ENCODE assay signal across 12 cellular contexts in the genomic region with DNA sequence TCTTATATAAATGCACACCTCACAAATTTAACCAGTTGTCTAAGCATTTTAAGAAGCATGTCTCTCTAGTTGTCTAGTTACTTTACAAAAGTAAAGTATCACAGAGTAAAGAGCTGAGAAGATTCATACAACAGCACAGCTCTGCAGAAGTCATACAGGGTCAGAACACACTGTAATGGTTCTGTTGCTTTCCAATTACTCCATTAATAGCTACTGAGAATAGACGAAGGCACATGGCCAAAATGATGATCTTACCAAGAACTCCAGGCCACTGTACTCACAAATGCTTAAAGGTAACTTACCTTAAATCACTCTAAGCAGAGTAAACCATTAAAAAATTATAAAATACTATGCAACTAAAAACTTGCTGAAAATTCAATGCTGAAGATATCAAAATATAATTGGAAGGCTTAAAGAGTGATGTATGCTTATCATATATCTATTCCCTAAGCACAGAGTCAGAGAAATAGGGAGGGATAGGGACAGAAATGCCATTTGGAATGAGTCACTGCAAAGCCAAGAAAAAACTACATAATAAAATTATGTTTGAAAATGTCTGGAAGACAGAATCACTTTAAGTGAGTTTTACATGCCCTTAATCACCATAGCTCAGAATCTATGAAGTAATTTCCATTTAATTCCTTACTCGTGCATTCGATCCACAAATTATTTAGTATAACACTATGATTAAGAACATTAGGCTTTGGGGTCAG.
DNase-seq lines count a peak whose midpoint lies in the region; ATAC-seq and TF ChIP-seq lines count a peak whose summit lies in the region.
"Had no signal": no experiment of that assay in that cellular context is flagged by ENCODE, and none has a peak within 500 bp of the region (broad histone marks: within the 10 kb centered on the region; RNA-seq: fewer than 3 reads in every experiment).

No MANE protein-coding gene starts in this region.

- H3K23ac ChIP-seq in IMR-90 (ENCODE audit: low read depth, low read length) = no peak overlapping the region

- no peak overlapping the region; a peak in 1 of 4 replicates for H4K8ac ChIP-seq in IMR-90 (ENCODE audit: low read depth in 2 of 2, low read length in 2 of 2)

- no peaks in the 10 kb centered on the region; the same call in 1 of the 2 replicates for H3K4me1 ChIP-seq in IMR-90 (ENCODE audit: control insufficient read depth, insufficient read depth, low read length)
- H3K4me1 ChIP-seq in stomach smooth muscle (ENCODE audit: control insufficient read depth, insufficient read depth, low read length) = no peaks in the 10 kb centered on the region

- intact Hi-C loops in IMR-90 (cut with micrococcal nuclease) = no loop called here

- H2AK5ac ChIP-seq in IMR-90 (ENCODE audit: low read depth, low read length) = peak overlapping the region; percentile 22; the same call in 1 of the 2 replicates

- no peak overlapping the region for H2AFZ ChIP-seq in IMR-90 (replicated peaks; ENCODE audit: low read length, poor library complexity)

- H3K4me2 ChIP-seq in IMR-90 (ENCODE audit: low read depth, low read length) = peak overlapping the region; percentile 24; the same call in 1 of the 2 replicates

- POLR2A ChIA-PET in IMR-90 (lab: Charles Lee; ENCODE audit: unreplicated experiment) = no interaction called here

- TF ChIP-seq CTCF in IMR-90 (conservative IDR thresholded peaks at IDR 0.05; ENCODE audit: low read depth, low read length) = no peak
- TF ChIP-seq CTCF in cardiac fibroblast (IDR thresholded peaks at IDR 0.05; ENCODE audit: low read depth, low read length) = no peak

- H3K18ac ChIP-seq in IMR-90 (ENCODE audit: low read depth, low read length) = no peak overlapping the region

- in situ Hi-C loops in IMR-90 (cut with MboI; ENCODE audit: low sequenced_read_pairs) = loop anchor here (25.0 kb wide), 1 partner anchor 103 kb away; no protein-coding TSS in a partner anchor

- peak overlapping the region; percentile 35; the same call in 1 of the 3 replicates for H2BK15ac ChIP-seq in IMR-90 (ENCODE audit: low read depth, low read length)

- dilution Hi-C loops in IMR-90 (cut with HindIII; ENCODE audit: low sequenced_read_pairs, unreplicated experiment) = no loop called here

- H3K79me1 ChIP-seq in IMR-90 (ENCODE audit: low read depth in 1 of 2, low read length in 2 of 2) = no peaks in the 10 kb centered on the region

- no peak for TF ChIP-seq RAD21 in IMR-90 (IDR thresholded peaks at IDR 0.05; ENCODE audit: low read length)

- no peak overlapping the region for H4K91ac ChIP-seq in IMR-90 (ENCODE audit: insufficient read depth, low read depth, low read length)

- H3K9ac ChIP-seq in IMR-90 (ENCODE audit: low read depth, low read length) = no peak overlapping the region
- peak overlapping the region in 1 of 2 donors; percentile 22 for H3K9ac ChIP-seq in stomach smooth muscle (ENCODE audit: low read length in 2 of 2)

- peak overlapping the region; percentile 71 for H2BK20ac ChIP-seq in IMR-90 (ENCODE audit: low read depth, low read length)

- H3K9me1 ChIP-seq in IMR-90 (ENCODE audit: insufficient read depth, low read length) = peaks cover 8% of the 10 kb centered on the region

- H3K4me3 ChIP-seq in IMR-90 (ENCODE audit: insufficient read depth, low read depth, low read length) (no peak overlapping the region), cardiac fibroblast (replicated peaks in 1 of 2; ENCODE audit: low read depth in 2 of 2, low read length in 2 of 2) (no peak overlapping the region), stomach smooth muscle (ENCODE audit: low read length in 2 of 2) (peak overlapping the region; percentile 4 to 23)

- no peak for TF ChIP-seq POLR2A in IMR-90 (IDR thresholded peaks at IDR 0.05; ENCODE audit: low read depth, low read length)

- H2AK9ac ChIP-seq in IMR-90 (replicated peaks; ENCODE audit: low read depth, low read length, poor library complexity) = no peak overlapping the region

- whole genome bisulfite sequencing in IMR-90 (ENCODE audit: extremely low coverage in 2 of 2, insufficient read length in 1 of 2), 2 experiments = no CpG with 5 or more reads among the region's 3 CpGs

- CTCF ChIA-PET in IMR-90 (lab: Yijun Ruan, JAX) = no interaction called here

- H3K27me3 ChIP-seq in IMR-90 (ENCODE audit: control insufficient read depth, insufficient read depth, low read length) = no peaks in the 10 kb centered on the region
- H3K27me3 ChIP-seq in stomach smooth muscle (ENCODE audit: control insufficient read depth in 1 of 2, insufficient read depth in 2 of 2, low read length in 2 of 2) = no peaks in the 10 kb centered on the region
- H3K27me3 ChIP-seq: dorsolateral prefrontal cortex had no signal

- no TSS peak for BruUV-seq in IMR-90 (replicated peaks; lab: Mats Ljungman, UMichigan)

- H3K56ac ChIP-seq in IMR-90 (ENCODE audit: extremely low read depth, insufficient read depth, low read length) = peak overlapping the region; percentile 43; the same call in 1 of the 2 replicates

- no peak overlapping the region for H3K27ac ChIP-seq in IMR-90 (ENCODE audit: insufficient read depth, low read length)
- peak overlapping the region; percentile 73 for H3K27ac ChIP-seq in stomach smooth muscle (ENCODE audit: low read length)
- H3K27ac ChIP-seq: dorsolateral prefrontal cortex had no signal

- DNase-seq in IMR-90 (peak; percentile 49), cardiac fibroblast (ENCODE audit: low read depth in 2 of 2) (peak; percentile 27 to 58), hepatic stellate cell (ENCODE audit: low spot score) (peak; percentile 11), UCSD-AML1 (lab: John Stamatoyannopoulos, UW; ENCODE audit: unreplicated experiment) (no peak), AG08396 (ENCODE audit: low spot score) (no peak)
- DNase-seq: dorsolateral prefrontal cortex, GOT3, NCI-H187 treated with DMSO at 0.1 percent for 48 hours had no signal

- H2BK120ac ChIP-seq in IMR-90 (ENCODE audit: low read depth, low read length) = peak overlapping the region; percentile 29; the same call in 1 of the 2 replicates

- peak overlapping the region; percentile 32 for H2BK5ac ChIP-seq in IMR-90 (ENCODE audit: low read depth, low read length, poor library complexity, severe bottlenecking)

- ATAC-seq in IMR-90 (ENCODE audit: low read depth) (peak; percentile 53; the same call in 1 of the 2 replicates), HG02642 (IDR thresholded peaks at IDR 0.05; ENCODE audit: poor library complexity, unreplicated experiment) (no peak)
- ATAC-seq: activated T-helper 17 cell treated with anti-CD3 and anti-CD28 coated beads, Interleukin-2, amount 50 U/mL, for 72 hours; WTC11 had no signal

- H3K36me3 ChIP-seq in IMR-90 (ENCODE audit: control insufficient read depth, insufficient read depth, low read length) (no peaks in the 10 kb centered on the region), stomach smooth muscle (ENCODE audit: control insufficient read depth in 2 of 2, insufficient read depth in 2 of 2, low read length in 2 of 2) (no peaks in the 10 kb centered on the region)

- H4K20me1 ChIP-seq in IMR-90 (ENCODE audit: insufficient read depth, low read length) = no peaks in the 10 kb centered on the region

- H3K4ac ChIP-seq in IMR-90 (ENCODE audit: low read depth, low read length) = peak overlapping the region; percentile 16; the same call in 1 of the 2 replicates

- H3K14ac ChIP-seq in IMR-90 (replicated peaks; ENCODE audit: low read depth, low read length) = peak overlapping the region; percentile 66

- H4K5ac ChIP-seq in IMR-90 (ENCODE audit: low read depth, low read length) = no peak overlapping the region

- no peaks in the 10 kb centered on the region for H3K9me3 ChIP-seq in IMR-90 (ENCODE audit: control insufficient read depth, insufficient read depth, low read length)
- no peaks in the 10 kb centered on the region for H3K9me3 ChIP-seq in stomach smooth muscle (ENCODE audit: control insufficient read depth in 2 of 2, low read length in 2 of 2)

TF ChIP-seq in IMR-90, 13 proteins besides CTCF, POLR2A, EP300 and RAD21:
- TF ChIP-seq RCOR1 (IDR thresholded peaks at IDR 0.05; ENCODE audit: insufficient replicate concordance, low read length) = no peak
- no peak for TF ChIP-seq RFX5 (IDR thresholded peaks at IDR 0.05; ENCODE audit: low read depth, low read length)
- no peak for TF ChIP-seq MAFK (IDR thresholded peaks at IDR 0.05; ENCODE audit: low read depth, low read length)
- no peak for TF ChIP-seq MAZ (IDR thresholded peaks at IDR 0.05; ENCODE audit: borderline replicate concordance, low read depth, low read length)
- TF ChIP-seq FOS (IDR thresholded peaks at IDR 0.05; ENCODE audit: low read depth, low read length) = 0 out of 2 replicates have a peak, but pooled peaks have one; percentile 4

Comparison
In these comparisons a context has a peak if more than half of its experiments do, and no peak if none do; other contexts are left out.
1. DNase-seq: peak in IMR-90 (single experiment), cardiac fibroblast (2 of 2) and hepatic stellate cell (single experiment); none in UCSD-AML1 (single experiment) and AG08396 (single experiment).
2. H3K4me3 ChIP-seq: peak in stomach smooth muscle (2 of 2); none in IMR-90 (single experiment) and cardiac fibroblast (0 of 2).